Comparison of ENCODE assay signal across 22 cellular contexts in the genomic region with DNA sequence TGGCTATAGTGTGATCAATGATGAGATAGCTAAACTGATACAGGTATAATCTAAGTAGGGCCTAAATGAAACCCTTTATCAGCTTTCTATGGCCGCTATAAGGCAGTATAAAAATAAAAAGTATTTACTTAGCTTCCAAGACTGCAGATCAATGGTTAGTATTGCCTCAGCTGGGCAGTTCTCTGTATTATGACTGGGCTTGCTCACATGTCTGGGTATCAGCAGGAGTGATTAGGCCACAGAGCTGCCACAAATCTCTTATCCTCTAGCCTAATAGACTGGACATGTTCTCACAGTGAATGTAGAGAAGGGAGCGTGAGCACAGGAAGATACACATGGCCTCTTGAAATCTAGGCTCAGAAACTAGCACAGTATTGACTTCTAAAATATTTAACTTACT.
"Had no signal": no experiment of that assay in that cellular context is flagged by ENCODE, and none has a peak within 500 bp of the region (broad histone marks: within the 10 kb centered on the region; RNA-seq: fewer than 3 reads in every experiment).

No MANE protein-coding gene starts in this region.

- H3K4me3 Mint-ChIP-seq: mesothelial cell of epicardium; naive B cell; natural killer cell treated with Interleukin-12 subunit alpha and Interleukin-12 subunit beta and Interleukin-15 and Interleukin-18, amount 100 ng/mL, for 72 hours; neural crest cell; stimulated activated naive CD8-positive, alpha-beta T cell treated with anti-CD3 and anti-CD28 coated beads, Interleukin-15, amount 100 ng/mL, for 72 hours; type B pancreatic cell had no signal

- ATAC-seq: mucosa of descending colon; natural killer cell treated with Interleukin-12 subunit alpha and Interleukin-12 subunit beta and Interleukin-15 and Interleukin-18, amount 100 ng/mL, for 72 hours; right lobe of liver; stimulated activated naive CD8-positive, alpha-beta T cell treated with anti-CD3 and anti-CD28 coated beads, Interleukin-15, amount 100 ng/mL, for 72 hours had no signal

- H3K9me3 Mint-ChIP-seq: naive B cell; natural killer cell treated with Interleukin-12 subunit alpha and Interleukin-12 subunit beta and Interleukin-15 and Interleukin-18, amount 100 ng/mL, for 72 hours; neural crest cell; stimulated activated naive CD8-positive, alpha-beta T cell treated with anti-CD3 and anti-CD28 coated beads, Interleukin-15, amount 100 ng/mL, for 72 hours; type B pancreatic cell had no signal

- DNase-seq: cortex of kidney; dorsolateral prefrontal cortex; effector CD4-positive, alpha-beta T cell; mesenchymal stem cell; mucosa of descending colon; naive B cell; right lobe of liver; small intestine; stimulated activated CD4-positive, alpha-beta T cell treated with anti-CD3 and anti-CD28 coated beads, Interleukin-12 subunit alpha, Interleukin-12 subunit beta, amount 100 ng/mL, for 4 hours; stimulated activated CD4-positive, alpha-beta T cell treated with anti-CD3 and anti-CD28 coated beads, Interleukin-1b, Interleukin-23, amount 100 ng/mL, for 48 hours; stimulated activated CD4-positive, alpha-beta T cell treated with anti-CD3 and anti-CD28 coated beads, Interleukin-4, amount 100 ng/mL, for 1 hour; stimulated activated CD8-positive, alpha-beta memory T cell treated with anti-CD3 and anti-CD28 coated beads, Interleukin-4, amount 100 ng/mL, for 48 hours; stimulated activated naive CD4-positive, alpha-beta T cell; stimulated activated naive CD8-positive, alpha-beta T cell treated with anti-CD3 and anti-CD28 coated beads, Interleukin-15, amount 100 ng/mL, for 72 hours had no signal

- H3K36me3 Mint-ChIP-seq: mesothelial cell of epicardium; naive B cell; natural killer cell treated with Interleukin-12 subunit alpha and Interleukin-12 subunit beta and Interleukin-15 and Interleukin-18, amount 100 ng/mL, for 72 hours; type B pancreatic cell had no signal

- H3K27ac Mint-ChIP-seq: mesothelial cell of epicardium; naive B cell; natural killer cell treated with Interleukin-12 subunit alpha and Interleukin-12 subunit beta and Interleukin-15 and Interleukin-18, amount 100 ng/mL, for 72 hours; progenitor cell of endocrine pancreas; stimulated activated naive CD8-positive, alpha-beta T cell treated with anti-CD3 and anti-CD28 coated beads, Interleukin-15, amount 100 ng/mL, for 72 hours; type B pancreatic cell had no signal

- H3K27me3 ChIP-seq: dorsolateral prefrontal cortex, neutrophil, right lobe of liver, suprapubic skin had no signal

- H3K36me3 ChIP-seq: neutrophil, right lobe of liver, suprapubic skin had no signal

- H3K4me1 ChIP-seq: parathyroid adenoma, right lobe of liver, suprapubic skin had no signal

- H3K27ac ChIP-seq: dorsolateral prefrontal cortex, neutrophil, parathyroid adenoma, right lobe of liver, suprapubic skin had no signal

- H3K4me1 Mint-ChIP-seq: naive B cell; neural crest cell; stimulated activated naive CD8-positive, alpha-beta T cell treated with anti-CD3 and anti-CD28 coated beads, Interleukin-15, amount 100 ng/mL, for 72 hours had no signal

- H3K9me3 ChIP-seq: mucosa of descending colon, neutrophil, right lobe of liver, suprapubic skin had no signal

- H3K4me3 ChIP-seq: dorsolateral prefrontal cortex, mucosa of descending colon, right lobe of liver, suprapubic skin had no signal

- H3K27me3 Mint-ChIP-seq: naive B cell; progenitor cell of endocrine pancreas; stimulated activated naive CD8-positive, alpha-beta T cell treated with anti-CD3 and anti-CD28 coated beads, Interleukin-15, amount 100 ng/mL, for 72 hours; type B pancreatic cell had no signal
